10 cellular contexts compared by ENCODE assay signal in the genomic region with DNA sequence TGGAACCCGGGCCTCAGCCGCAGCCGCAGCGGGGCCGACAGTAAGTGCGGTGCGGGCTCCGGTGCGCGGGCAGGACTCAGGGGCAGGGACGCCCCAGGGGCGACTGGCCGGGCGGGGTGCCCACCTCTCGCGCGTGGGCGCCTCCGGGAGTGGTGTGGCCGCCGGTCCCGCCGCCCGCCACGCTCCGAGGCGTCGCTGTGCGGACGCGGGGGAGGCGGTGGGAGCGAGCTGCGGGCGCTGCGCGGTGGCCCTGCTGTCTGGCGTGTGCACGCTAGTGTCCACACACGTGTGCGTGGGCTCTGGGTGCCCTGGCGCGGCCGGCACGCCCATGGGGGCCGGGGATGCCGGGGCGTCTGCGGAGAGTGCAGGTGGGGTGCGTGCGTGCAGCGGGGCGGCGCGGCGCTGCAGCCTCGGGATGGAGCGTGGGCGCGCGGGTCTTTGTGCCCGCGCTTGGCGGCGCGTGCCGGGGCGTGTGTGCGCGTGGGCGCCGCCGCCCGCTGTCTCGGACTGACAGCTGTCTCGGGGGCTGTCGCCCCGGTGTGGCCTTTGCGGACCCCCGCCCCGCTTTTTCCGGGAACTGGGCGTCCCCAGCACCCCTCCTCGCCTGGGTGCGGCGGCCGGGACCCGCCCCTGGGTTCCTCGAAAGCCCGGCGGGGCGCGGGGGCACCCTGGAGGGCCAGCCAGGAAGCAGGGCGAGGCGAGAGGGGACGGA. TPM values are rescaled to one million over a fixed set of nuclear protein-coding genes. Genes with fewer than 3 reads are reported as not detected.
DNase-seq lines count a peak whose midpoint lies in the region; ATAC-seq and TF ChIP-seq lines count a peak whose summit lies in the region.
"Had no signal": no experiment of that assay in that cellular context is flagged by ENCODE, and none has a peak within 500 bp of the region (broad histone marks: within the 10 kb centered on the region; RNA-seq: fewer than 3 reads in every experiment).

No MANE protein-coding gene starts in this region.

- peaks cover 0 to 23% of the 10 kb centered on the region in 2 experiments; a peak in 1 of 3 replicates for H3K36me3 ChIP-seq in HEK293 (ENCODE audit: control insufficient read depth in 2 of 2, insufficient read depth in 1 of 2, low read length in 2 of 2)
- peaks cover 0 to 18% (median 0%) of the 10 kb centered on the region in 3 donors for H3K36me3 ChIP-seq in tibial nerve

- peak; percentile 52 to 55 for ATAC-seq in activated naive CD4-positive, alpha-beta T cell treated with anti-CD3 and anti-CD28 coated beads, Interleukin-2, amount 50 U/mL, for 72 hours
- no peak for ATAC-seq in GM19467 (IDR thresholded peaks at IDR 0.05; ENCODE audit: unreplicated experiment)

- CTCF ChIA-PET in HEK293 (lab: Yijun Ruan, JAX) = interaction anchor here (1.0 to 1.4 kb wide), 2 partner anchors 9 to 63 kb away, joined by 3 to 6 read pairs; no protein-coding TSS in a partner anchor

- H3K4me3 ChIP-seq in HEK293 (ENCODE audit: low read depth, low read length) (peak overlapping the region; percentile 25), iPS-11a (ENCODE audit: low read depth, low read length) (peak overlapping the region; percentile 39), skin epidermis (peak overlapping the region; percentile 11 to 45 (median 25)), tibial nerve (peak overlapping the region in 2 of 4 donors; percentile 23 to 44)

- POLR2A ChIA-PET in HEK293 (lab: Yijun Ruan, JAX) = no interaction called here

- TF ChIP-seq EP300 in tibial nerve (IDR thresholded peaks at IDR 0.05) = no peak

- H3K4me1 Mint-ChIP-seq in immature natural killer cell = peaks cover 6 to 7% of the 10 kb centered on the region in 2 donors

- H3K4me3 Mint-ChIP-seq in immature natural killer cell = no peak overlapping the region

- H3K9me3 ChIP-seq in HEK293 (ENCODE audit: control insufficient read depth, insufficient read depth, low read depth, low read length) = no peaks in the 10 kb centered on the region
- H3K9me3 ChIP-seq in tibial nerve = no peaks in the 10 kb centered on the region

- H3K36me3 Mint-ChIP-seq in activated naive CD4-positive, alpha-beta T cell treated with anti-CD3 and anti-CD28 coated beads, Interleukin-2, amount 50 U/mL, for 72 hours = peaks cover 5 to 6% of the 10 kb centered on the region in 2 donors
- peaks cover 0 to 5% (median 0%) of the 10 kb centered on the region in 3 donors for H3K36me3 Mint-ChIP-seq in immature natural killer cell

- TF ChIP-seq POLR2A in tibial nerve (IDR thresholded peaks at IDR 0.05) = no peak

- no peak overlapping the region for H3K27ac Mint-ChIP-seq in activated naive CD4-positive, alpha-beta T cell treated with anti-CD3 and anti-CD28 coated beads, Interleukin-2, amount 50 U/mL, for 72 hours
- H3K27ac Mint-ChIP-seq in immature natural killer cell = no peak overlapping the region

- H3K27me3 ChIP-seq in tibial nerve = peaks cover 0 to 68% of the 10 kb centered on the region in 2 donors

- H3K4me1 ChIP-seq in HEK293 (ENCODE audit: control insufficient read depth, insufficient read depth, low read length) = no peaks in the 10 kb centered on the region
- H3K4me1 ChIP-seq in tibial nerve = peaks cover 0 to 23% (median 9%) of the 10 kb centered on the region in 4 donors

- no peaks in the 10 kb centered on the region for H3K9me3 Mint-ChIP-seq in activated naive CD4-positive, alpha-beta T cell treated with anti-CD3 and anti-CD28 coated beads, Interleukin-2, amount 50 U/mL, for 72 hours
- H3K9me3 Mint-ChIP-seq in immature natural killer cell = no peaks in the 10 kb centered on the region

- DNase-seq in activated naive CD4-positive, alpha-beta T cell treated with anti-CD3 and anti-CD28 coated beads, Interleukin-2, amount 50 U/mL, for 72 hours (ENCODE audit: low spot score in 2 of 2) = no peak
- DNase-seq in immature natural killer cell (no peak), epidermal melanocyte (ENCODE audit: insufficient read length, low spot score) (no peak), tibial nerve (ENCODE audit: low spot score in 2 of 2) (no peak)
- DNase-seq: GOT3, RPMI8226 had no signal

- H3K27ac ChIP-seq in HEK293 (ENCODE audit: extremely low read depth, low read depth, low read length) = no peak overlapping the region; the same call in 1 of the 2 replicates
- peak overlapping the region in 4 of 21 experiments; percentile 1 to 50 (median 19) for H3K27ac ChIP-seq in skin epidermis
- H3K27ac ChIP-seq in tibial nerve = no peak overlapping the region

- H3K27me3 Mint-ChIP-seq in immature natural killer cell (ENCODE audit: low read depth in 3 of 3) = peaks cover 18 to 22% (median 18%) of the 10 kb centered on the region in 3 donors

- TF ChIP-seq CTCF in HEK293 (tag by site-specific recombination; IDR thresholded peaks at IDR 0.05) (no peak), tibial nerve (IDR thresholded peaks at IDR 0.05) (no peak)

- WGBS in tibial nerve, 2 donors = 0 to 1% methylated on average over 42 to 52 of the region's 96 CpGs

TF ChIP-seq in HEK293, 187 proteins besides CTCF, POLR2A, EP300 and RAD21:
- TF ChIP-seq ZNF184 (tag by site-specific recombination; IDR thresholded peaks at IDR 0.05) = no peak
- no peak for TF ChIP-seq MZF1 (tag by site-specific recombination; IDR thresholded peaks at IDR 0.05; ENCODE audit: borderline replicate concordance)
- TF ChIP-seq ZBTB26 (tag by site-specific recombination; optimal IDR thresholded peaks at IDR 0.05) = peak; percentile 44
- peak; percentile 26; the same call in 1 of the 2 replicates for TF ChIP-seq EGR2 (tag by site-specific recombination; IDR thresholded peaks at IDR 0.05; ENCODE audit: low read depth)
- TF ChIP-seq ZFHX2 (tag by site-specific recombination; conservative IDR thresholded peaks at IDR 0.05) = peak; percentile 97
- 0 out of 2 replicates have a peak, but pooled peaks have one; percentile 14 for TF ChIP-seq KLF1 (tag by site-specific recombination; IDR thresholded peaks at IDR 0.05)
TF ChIP-seq in HEK293: peak in this region for 4.

RNA-seq across cellular contexts. Expression of gene KCNK4, which starts 0.8 kb away (rescaled TPM):
- under 1 TPM; 0.23 to 0.46 TPM for total RNA-seq in activated naive CD4-positive, alpha-beta T cell treated with anti-CD3 and anti-CD28 coated beads, Interleukin-2, amount 50 U/mL, for 72 hours
- polyA plus RNA-seq in immature natural killer cell = not detected
- 1 to 10 TPM in 1 of 4 donors, not detected in 3; 1.2 TPM for total RNA-seq in tibial nerve

RNA-seq across cellular contexts. Expression of gene GPR137, which starts 6.3 kb away (rescaled TPM):
- total RNA-seq in activated naive CD4-positive, alpha-beta T cell treated with anti-CD3 and anti-CD28 coated beads, Interleukin-2, amount 50 U/mL, for 72 hours = 10 to 100 TPM; 34.2 to 37.6 TPM
- 10 to 100 TPM in 1 of 3 donors, 1 to 10 TPM in 2; 6.9 to 11.6 (median 7.4) TPM for polyA plus RNA-seq in immature natural killer cell
- 10 to 100 TPM; 12.5 to 25.7 (median 20.0) TPM for total RNA-seq in tibial nerve

RNA-seq across cellular contexts. Expression of gene BAD, which starts 7.4 kb away (rescaled TPM):
- 10 to 100 TPM in 1 of 2 donors, 1 to 10 TPM in 1; 7.1 to 31.6 TPM for total RNA-seq in activated naive CD4-positive, alpha-beta T cell treated with anti-CD3 and anti-CD28 coated beads, Interleukin-2, amount 50 U/mL, for 72 hours
- polyA plus RNA-seq in immature natural killer cell = 10 to 100 TPM; 67.7 to 87.5 (median 77.3) TPM
- total RNA-seq in tibial nerve = 100 to 1,000 TPM; 110 to 143 (median 124) TPM

RNA-seq across cellular contexts. Expression of gene CATSPERZ, which starts 8.3 kb away (rescaled TPM):
- under 1 TPM in 1 of 2 donors, not detected in 1; 0.55 TPM for total RNA-seq in activated naive CD4-positive, alpha-beta T cell treated with anti-CD3 and anti-CD28 coated beads, Interleukin-2, amount 50 U/mL, for 72 hours
- polyA plus RNA-seq in immature natural killer cell = not detected
- total RNA-seq in tibial nerve = not detected

RNA-seq across cellular contexts. Expression of gene ESRRA, which starts 13.4 kb away (rescaled TPM):
- total RNA-seq in activated naive CD4-positive, alpha-beta T cell treated with anti-CD3 and anti-CD28 coated beads, Interleukin-2, amount 50 U/mL, for 72 hours = 10 to 100 TPM; 33.6 to 48.1 TPM
- polyA plus RNA-seq in immature natural killer cell = 10 to 100 TPM in 1 of 3 donors, 1 to 10 TPM in 2; 4.6 to 18.0 (median 8.7) TPM
- 10 to 100 TPM; 26.0 to 39.3 (median 28.7) TPM for total RNA-seq in tibial nerve
